ENCODE assay signal across 28 cellular contexts in the genomic region with DNA sequence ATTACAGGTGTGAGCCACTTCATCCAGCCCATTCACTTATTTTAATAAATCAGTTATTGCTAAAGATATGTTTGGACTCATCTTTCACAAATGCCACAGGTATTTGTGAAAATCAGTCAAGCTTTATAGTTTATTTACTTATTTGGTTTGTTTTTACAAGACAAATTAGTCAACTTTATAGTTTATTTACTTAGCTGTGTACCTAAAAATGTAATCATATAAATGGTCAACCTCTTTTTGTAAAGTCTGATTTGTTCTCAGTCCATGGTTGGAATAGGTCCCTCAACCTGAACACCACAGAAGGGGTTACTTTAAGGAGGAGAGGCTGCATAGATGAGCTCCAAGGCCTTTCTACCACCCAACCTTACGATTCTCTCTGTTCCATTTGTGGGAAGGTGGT.
DNase-seq lines count a peak whose midpoint lies in the region; ATAC-seq and TF ChIP-seq lines count a peak whose summit lies in the region.
"Had no signal": no experiment of that assay in that cellular context is flagged by ENCODE, and none has a peak within 500 bp of the region (broad histone marks: within the 10 kb centered on the region; RNA-seq: fewer than 3 reads in every experiment).

No MANE protein-coding gene starts in this region.

- H3K4me1 Mint-ChIP-seq in activated naive CD4-positive, alpha-beta T cell treated with anti-CD3 and anti-CD28 coated beads, Interleukin-2, amount 50 U/mL, for 24 hours, result peaks cover 57% of the 10 kb centered on the region
- H3K4me1 Mint-ChIP-seq in neural progenitor cell, result peaks cover 34% of the 10 kb centered on the region

- H3K4me1 ChIP-seq in ascending aorta (peaks cover 9 to 54% of the 10 kb centered on the region in 2 donors), neural progenitor cell (peaks cover 17% of the 10 kb centered on the region), upper lobe of right lung (peaks cover 51% of the 10 kb centered on the region), colonic mucosa (peaks cover 17% of the 10 kb centered on the region)

- H3K4me2 ChIP-seq in neural progenitor cell, result no peak overlapping the region
- H3K4me2 ChIP-seq: PC-9 had no signal

- no peaks in the 10 kb centered on the region for H3K27me3 Mint-ChIP-seq in activated naive CD4-positive, alpha-beta T cell treated with anti-CD3 and anti-CD28 coated beads, Interleukin-2, amount 50 U/mL, for 24 hours
- H3K27me3 Mint-ChIP-seq in neural progenitor cell (ENCODE audit: insufficient read depth, low read depth), result no peaks in the 10 kb centered on the region
- H3K27me3 Mint-ChIP-seq: CD8-positive, alpha-beta memory T cell had no signal

- H3K27ac ChIP-seq in ascending aorta (peak overlapping the region; percentile 43), neural progenitor cell (no peak overlapping the region), upper lobe of right lung (peak overlapping the region; percentile 4), colonic mucosa (no peak overlapping the region)
- H3K27ac ChIP-seq: KMS-11, PC-9, SJCRH30 had no signal

- no peak for TF ChIP-seq CTCF in ascending aorta (IDR thresholded peaks at IDR 0.05)
- no peak for TF ChIP-seq CTCF in neural progenitor cell (IDR thresholded peaks at IDR 0.05)
- TF ChIP-seq CTCF in upper lobe of right lung (IDR thresholded peaks at IDR 0.05), result no peak
- TF ChIP-seq CTCF in colonic mucosa (IDR thresholded peaks at IDR 0.05), result no peak

- intact Hi-C loops in ascending aorta (cut with DNase I) (no loop called here), upper lobe of right lung (cut with DNase I) (no loop called here), colonic mucosa (cut with DNase I) (no loop called here)

- no peak overlapping the region for H3K9ac ChIP-seq in neural progenitor cell
- H3K9ac ChIP-seq in colonic mucosa (ENCODE audit: low read depth in 2 of 2, low read length in 2 of 2), result no peak overlapping the region
- H3K9ac ChIP-seq: KMS-11 had no signal

- H3K9me3 Mint-ChIP-seq in activated naive CD4-positive, alpha-beta T cell treated with anti-CD3 and anti-CD28 coated beads, Interleukin-2, amount 50 U/mL, for 24 hours, result no peaks in the 10 kb centered on the region
- no peaks in the 10 kb centered on the region for H3K9me3 Mint-ChIP-seq in neural progenitor cell
- H3K9me3 Mint-ChIP-seq: CD14-positive monocyte; CD8-positive, alpha-beta memory T cell; IgD-negative memory B cell had no signal

- no peak overlapping the region for H3K4me3 Mint-ChIP-seq in activated naive CD4-positive, alpha-beta T cell treated with anti-CD3 and anti-CD28 coated beads, Interleukin-2, amount 50 U/mL, for 24 hours
- no peak overlapping the region for H3K4me3 Mint-ChIP-seq in neural progenitor cell
- H3K4me3 Mint-ChIP-seq: CD14-positive monocyte; CD8-positive, alpha-beta memory T cell had no signal

- peaks cover 100% of the 10 kb centered on the region for H3K79me2 ChIP-seq in neural progenitor cell (ENCODE audit: low read depth)

- H3K9me3 ChIP-seq in ascending aorta (no peaks in the 10 kb centered on the region), neural progenitor cell (ENCODE audit: low read depth) (no peaks in the 10 kb centered on the region), upper lobe of right lung (no peaks in the 10 kb centered on the region), colonic mucosa (no peaks in the 10 kb centered on the region)
- H3K9me3 ChIP-seq: BE2C, SJCRH30 had no signal

- peak overlapping the region; percentile 46 for H3K27ac Mint-ChIP-seq in activated naive CD4-positive, alpha-beta T cell treated with anti-CD3 and anti-CD28 coated beads, Interleukin-2, amount 50 U/mL, for 24 hours
- H3K27ac Mint-ChIP-seq in neural progenitor cell, result peak overlapping the region; percentile 83
- H3K27ac Mint-ChIP-seq: CD8-positive, alpha-beta memory T cell; IgD-negative memory B cell had no signal

- no peaks in the 10 kb centered on the region for H3F3A ChIP-seq in neural progenitor cell (ENCODE audit: low read depth)

- H3K36me3 Mint-ChIP-seq in activated naive CD4-positive, alpha-beta T cell treated with anti-CD3 and anti-CD28 coated beads, Interleukin-2, amount 50 U/mL, for 24 hours, result peaks cover 2% of the 10 kb centered on the region
- H3K36me3 Mint-ChIP-seq in neural progenitor cell, result peaks cover 3% of the 10 kb centered on the region
- H3K36me3 Mint-ChIP-seq: CD8-positive, alpha-beta memory T cell; IgD-negative memory B cell had no signal

- no peak overlapping the region for H3K4me3 ChIP-seq in ascending aorta
- H3K4me3 ChIP-seq in neural progenitor cell, result no peak overlapping the region
- no peak overlapping the region for H3K4me3 ChIP-seq in upper lobe of right lung
- no peak overlapping the region for H3K4me3 ChIP-seq in colonic mucosa
- H3K4me3 ChIP-seq: PC-9, SJCRH30 had no signal

- H2AFZ ChIP-seq in neural progenitor cell (replicated peaks), result no peak overlapping the region
- H2AFZ ChIP-seq: PC-9 had no signal

- no peaks in the 10 kb centered on the region for H3K27me3 ChIP-seq in ascending aorta
- no peaks in the 10 kb centered on the region for H3K27me3 ChIP-seq in neural progenitor cell
- H3K27me3 ChIP-seq in upper lobe of right lung, result no peaks in the 10 kb centered on the region
- H3K27me3 ChIP-seq in colonic mucosa, result no peaks in the 10 kb centered on the region
- H3K27me3 ChIP-seq: BE2C, SJCRH30 had no signal

- H3K36me3 ChIP-seq in ascending aorta (no peaks in the 10 kb centered on the region), neural progenitor cell (no peaks in the 10 kb centered on the region), upper lobe of right lung (no peaks in the 10 kb centered on the region), colonic mucosa (no peaks in the 10 kb centered on the region)
- H3K36me3 ChIP-seq: BE2C, SJCRH30 had no signal

- peaks cover 62% of the 10 kb centered on the region for H4K20me1 ChIP-seq in neural progenitor cell (ENCODE audit: low read depth)

- no peak for DNase-seq in activated naive CD4-positive, alpha-beta T cell treated with Interleukin-2 at 50 U/mL for 16 hours
- DNase-seq in ascending aorta (ENCODE audit: low spot score in 2 of 2), result no peak
- DNase-seq in neural progenitor cell (ENCODE audit: low spot score), result no peak
- DNase-seq in upper lobe of right lung, result no peak
- no peak for DNase-seq in activated CD4-positive, alpha-beta T cell treated with anti-CD3 and anti-CD28 coated beads for 4 hours
- no peak for DNase-seq in colonic mucosa
- DNase-seq in NOMO-1 (lab: John Stamatoyannopoulos, UW; ENCODE audit: unreplicated experiment in 2 of 2), result no peak
- DNase-seq: 8988T; ACHN; BE2C; CD8-positive, alpha-beta memory T cell; DMS 273 treated with DMSO at 0.1 percent for 48 hours; DND-41; NCI-H1105; NCI-H146; NCI-H1930; NCI-H2107; NCI-H446; NCI-H524 treated with DMSO at 0.1 percent for 48 hours; NCI-H774; SJCRH30 had no signal

- no peak for ATAC-seq in upper lobe of right lung
- ATAC-seq: HCT116, Right ventricle myocardium inferior had no signal

Comparison
In these comparisons a context has a peak if more than half of its experiments do, and no peak if none do; other contexts are left out.
1. H3K27ac ChIP-seq: peak in ascending aorta (2 of 2) and upper lobe of right lung (single experiment); none in neural progenitor cell (single experiment) and colonic mucosa (single experiment).